ENCODE assay signal across 16 cellular contexts in the genomic region with DNA sequence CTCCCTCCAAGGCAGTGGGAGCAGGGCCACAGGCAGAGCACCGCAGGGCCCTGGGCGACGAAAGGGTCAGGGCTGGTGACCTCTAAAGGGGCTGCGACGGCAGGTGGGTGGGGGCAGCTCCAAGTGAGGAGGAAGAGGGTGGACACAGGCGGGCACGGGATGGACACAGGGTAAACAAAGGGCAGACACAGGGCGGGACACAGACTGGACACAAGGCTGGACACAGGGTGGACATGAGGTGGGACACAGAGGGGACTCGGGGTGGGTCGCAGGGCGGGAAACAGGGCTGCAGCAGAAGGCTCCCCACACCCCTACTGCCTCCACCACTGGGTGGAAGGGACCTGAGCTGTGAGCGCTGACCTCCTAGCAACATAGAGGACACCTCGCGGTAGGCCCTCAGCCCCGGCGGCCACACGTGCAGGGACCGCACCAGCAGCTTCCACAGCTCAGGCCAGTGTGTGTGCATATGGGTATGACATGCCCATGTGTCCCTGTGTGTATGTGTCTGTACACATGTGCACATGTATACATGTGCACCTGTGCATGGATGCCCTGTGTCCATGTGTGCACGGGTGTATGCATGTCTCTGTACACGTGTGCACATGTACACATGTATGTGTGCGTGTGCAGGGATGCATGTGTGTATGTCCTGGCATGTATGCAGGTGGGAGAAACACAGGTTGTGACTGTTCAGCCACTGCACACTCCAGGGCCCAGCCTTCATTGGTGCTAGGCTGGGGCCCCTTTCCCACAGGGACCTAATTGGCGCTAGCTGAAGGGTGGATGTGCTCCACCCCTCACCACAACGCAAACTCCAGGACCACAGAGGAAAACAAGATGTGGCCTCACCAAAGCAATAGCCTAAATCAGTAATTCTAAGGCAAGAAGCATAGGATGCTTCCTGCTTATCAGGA. TPM values are rescaled to one million over a fixed set of nuclear protein-coding genes. Genes with fewer than 3 reads are reported as not detected.
DNase-seq lines count a peak whose midpoint lies in the region; ATAC-seq and TF ChIP-seq lines count a peak whose summit lies in the region.
"Had no signal": no experiment of that assay in that cellular context is flagged by ENCODE, and none has a peak within 500 bp of the region (broad histone marks: within the 10 kb centered on the region; RNA-seq: fewer than 3 reads in every experiment).

No MANE protein-coding gene starts in this region.

- no peaks in the 10 kb centered on the region for H3K36me3 ChIP-seq in mucosa of descending colon (ENCODE audit: low read depth)
- H3K36me3 ChIP-seq: pancreas had no signal

- intact Hi-C loops in natural killer cell (cut with micrococcal nuclease): no loop called here
- intact Hi-C loops in activated T-helper 2 cell treated with anti-CD3 and anti-CD28 coated beads, Interferon-gamma antibody, Interleukin-2, Interleukin-4, amounts not matched to agents 10 μg/mL and 5 μg/mL and 100 μg/mL, durations not matched to agents 14 hours and 24 hours and 36 hours (cut with micrococcal nuclease): loop anchor here (10.0 kb wide), 1 partner anchor 158 kb away; a partner anchor contains a TSS
- intact Hi-C loops in mucosa of descending colon (cut with DNase I, micrococcal nuclease): no loop called here

- no peak for ATAC-seq in natural killer cell treated with Interleukin-12 subunit alpha and Interleukin-12 subunit beta and Interleukin-15 and Interleukin-18, amount 100 ng/mL, for 72 hours
- ATAC-seq in natural killer cell (no peak), mucosa of descending colon (peak; percentile 10), HG02870 (IDR thresholded peaks at IDR 0.05; ENCODE audit: unreplicated experiment) (no peak), HG03159 (IDR thresholded peaks at IDR 0.05; ENCODE audit: unreplicated experiment) (no peak), GM18511 (IDR thresholded peaks at IDR 0.05; ENCODE audit: unreplicated experiment) (no peak)
- ATAC-seq: GM12878, pancreas had no signal

- H3K4me1 Mint-ChIP-seq in natural killer cell treated with Interleukin-12 subunit alpha and Interleukin-12 subunit beta and Interleukin-15 and Interleukin-18, amount 100 ng/mL, for 72 hours (ENCODE audit: low read depth in 2 of 2): peaks cover 17 to 24% of the 10 kb centered on the region in 2 donors
- peaks cover 19 to 28% of the 10 kb centered on the region in 2 donors for H3K4me1 Mint-ChIP-seq in natural killer cell
- peaks cover 16% of the 10 kb centered on the region for H3K4me1 Mint-ChIP-seq in activated T-helper 2 cell treated with anti-CD3 and anti-CD28 coated beads, Interferon-gamma antibody, Interleukin-2, Interleukin-4, amounts not matched to agents 10 μg/mL and 5 μg/mL and 100 μg/mL, durations not matched to agents 14 hours and 24 hours and 36 hours (ENCODE audit: low read depth)

- TF ChIP-seq CTCF in natural killer cell (IDR thresholded peaks at IDR 0.05): no peak
- TF ChIP-seq CTCF in mucosa of descending colon (IDR thresholded peaks at IDR 0.05): no peak

- DNase-seq in natural killer cell treated with Interleukin-12 subunit alpha and Interleukin-12 subunit beta and Interleukin-15 and Interleukin-18, amount 100 ng/mL, for 72 hours (ENCODE audit: low spot score): no peak
- no peak for DNase-seq in natural killer cell
- no peak for DNase-seq in activated T-helper 2 cell treated with anti-CD3 and anti-CD28 coated beads, Interferon-gamma antibody, Interleukin-2, Interleukin-4, amounts not matched to agents 10 μg/mL and 5 μg/mL and 100 μg/mL, durations not matched to agents 14 hours and 24 hours and 36 hours (ENCODE audit: low spot score)
- DNase-seq in mucosa of descending colon: no peak
- DNase-seq in NCI-H1694 treated with DMSO at 0.1 percent for 48 hours (lab: John Stamatoyannopoulos, UW): no peak
- DNase-seq: activated CD4-positive, CD25-positive, alpha-beta regulatory T cell; cortex of kidney; GOT3; NK-92 treated with Interleukin-12 subunit alpha and Interleukin-12 subunit beta, amount 100 ng/mL, for 24 hours had no signal

- H3K4me1 ChIP-seq in mucosa of descending colon (ENCODE audit: low read depth): peaks cover 5% of the 10 kb centered on the region
- H3K4me1 ChIP-seq: pancreas had no signal

- H3K27ac Mint-ChIP-seq in natural killer cell treated with Interleukin-12 subunit alpha and Interleukin-12 subunit beta and Interleukin-15 and Interleukin-18, amount 100 ng/mL, for 72 hours: peak overlapping the region; percentile 41 to 90
- no peak overlapping the region for H3K27ac Mint-ChIP-seq in natural killer cell
- peak overlapping the region; percentile 89 for H3K27ac Mint-ChIP-seq in activated T-helper 2 cell treated with anti-CD3 and anti-CD28 coated beads, Interferon-gamma antibody, Interleukin-2, Interleukin-4, amounts not matched to agents 10 μg/mL and 5 μg/mL and 100 μg/mL, durations not matched to agents 14 hours and 24 hours and 36 hours

- H3K27me3 Mint-ChIP-seq in natural killer cell treated with Interleukin-12 subunit alpha and Interleukin-12 subunit beta and Interleukin-15 and Interleukin-18, amount 100 ng/mL, for 72 hours: no peaks in the 10 kb centered on the region
- H3K27me3 Mint-ChIP-seq in natural killer cell (ENCODE audit: low read depth in 2 of 2): no peaks in the 10 kb centered on the region
- H3K27me3 Mint-ChIP-seq in activated T-helper 2 cell treated with anti-CD3 and anti-CD28 coated beads, Interferon-gamma antibody, Interleukin-2, Interleukin-4, amounts not matched to agents 10 μg/mL and 5 μg/mL and 100 μg/mL, durations not matched to agents 14 hours and 24 hours and 36 hours (ENCODE audit: low read depth): no peaks in the 10 kb centered on the region

- peaks cover 10% of the 10 kb centered on the region for H3K36me3 Mint-ChIP-seq in natural killer cell treated with Interleukin-12 subunit alpha and Interleukin-12 subunit beta and Interleukin-15 and Interleukin-18, amount 100 ng/mL, for 72 hours
- H3K36me3 Mint-ChIP-seq in natural killer cell: peaks cover 8% of the 10 kb centered on the region
- peaks cover 31% of the 10 kb centered on the region for H3K36me3 Mint-ChIP-seq in activated T-helper 2 cell treated with anti-CD3 and anti-CD28 coated beads, Interferon-gamma antibody, Interleukin-2, Interleukin-4, amounts not matched to agents 10 μg/mL and 5 μg/mL and 100 μg/mL, durations not matched to agents 14 hours and 24 hours and 36 hours (ENCODE audit: low read depth)

- peak overlapping the region; percentile 81 for H3K4me3 Mint-ChIP-seq in natural killer cell treated with Interleukin-12 subunit alpha and Interleukin-12 subunit beta and Interleukin-15 and Interleukin-18, amount 100 ng/mL, for 72 hours
- H3K4me3 Mint-ChIP-seq in natural killer cell: no peak overlapping the region
- H3K4me3 Mint-ChIP-seq in activated T-helper 2 cell treated with anti-CD3 and anti-CD28 coated beads, Interferon-gamma antibody, Interleukin-2, Interleukin-4, amounts not matched to agents 10 μg/mL and 5 μg/mL and 100 μg/mL, durations not matched to agents 14 hours and 24 hours and 36 hours (ENCODE audit: low read depth): peak overlapping the region; percentile 72

- H3K9me3 Mint-ChIP-seq in natural killer cell treated with Interleukin-12 subunit alpha and Interleukin-12 subunit beta and Interleukin-15 and Interleukin-18, amount 100 ng/mL, for 72 hours: no peaks in the 10 kb centered on the region
- H3K9me3 Mint-ChIP-seq in natural killer cell: no peaks in the 10 kb centered on the region
- H3K9me3 Mint-ChIP-seq in activated T-helper 2 cell treated with anti-CD3 and anti-CD28 coated beads, Interferon-gamma antibody, Interleukin-2, Interleukin-4, amounts not matched to agents 10 μg/mL and 5 μg/mL and 100 μg/mL, durations not matched to agents 14 hours and 24 hours and 36 hours: peaks cover 9% of the 10 kb centered on the region

- no peaks in the 10 kb centered on the region for H3K9me3 ChIP-seq in mucosa of descending colon
- H3K9me3 ChIP-seq: pancreas had no signal

- H3K4me3 ChIP-seq in mucosa of descending colon: no peak overlapping the region
- H3K4me3 ChIP-seq: GM12878, lung, pancreas had no signal

RNA-seq across cellular contexts. Expression of a gene that starts 7.6 kb away (rescaled TPM):
- 10 to 100 TPM; 17.1 to 21.0 TPM for total RNA-seq in natural killer cell treated with Interleukin-12 subunit alpha and Interleukin-12 subunit beta and Interleukin-15 and Interleukin-18, amount 100 ng/mL, for 72 hours
- 10 to 100 TPM; 28.2 to 42.2 (median 41.2) TPM for total RNA-seq in natural killer cell
- 14.0 and 14.3 TPM in 2 replicates for total RNA-seq in activated T-helper 2 cell treated with anti-CD3 and anti-CD28 coated beads, Interferon-gamma antibody, Interleukin-2, Interleukin-4, amounts not matched to agents 10 μg/mL and 5 μg/mL and 100 μg/mL, durations not matched to agents 14 hours and 24 hours and 36 hours
- 10 to 100 TPM; 16.4 to 26.5 (median 25.1) TPM for total RNA-seq in mucosa of descending colon

RNA-seq across cellular contexts. Expression of a gene that starts 18.4 kb away (rescaled TPM):
- total RNA-seq in natural killer cell treated with Interleukin-12 subunit alpha and Interleukin-12 subunit beta and Interleukin-15 and Interleukin-18, amount 100 ng/mL, for 72 hours: under 1 TPM in 1 of 2 donors, not detected in 1; 0.20 TPM
- not detected for total RNA-seq in natural killer cell
- total RNA-seq in activated T-helper 2 cell treated with anti-CD3 and anti-CD28 coated beads, Interferon-gamma antibody, Interleukin-2, Interleukin-4, amounts not matched to agents 10 μg/mL and 5 μg/mL and 100 μg/mL, durations not matched to agents 14 hours and 24 hours and 36 hours: 0.78 and 1.2 TPM in 2 replicates
- 1 to 10 TPM in 1 of 3 donors, under 1 TPM in 2; 0.67 to 3.1 (median 0.75) TPM for total RNA-seq in mucosa of descending colon
- total RNA-seq: GM12878, M059J had no signal

Comparison
In these comparisons a context has a peak if more than half of its experiments do, and no peak if none do; other contexts are left out.
1. H3K27ac Mint-ChIP-seq: peak in natural killer cell treated with Interleukin-12 subunit alpha and Interleukin-12 subunit beta and Interleukin-15 and Interleukin-18, amount 100 ng/mL, for 72 hours (2 of 2) and activated T-helper 2 cell treated with anti-CD3 and anti-CD28 coated beads, Interferon-gamma antibody, Interleukin-2, Interleukin-4, amounts not matched to agents 10 μg/mL and 5 μg/mL and 100 μg/mL, durations not matched to agents 14 hours and 24 hours and 36 hours (single experiment); none in natural killer cell (0 of 2).